Comparison of ENCODE assay signal across 1 cellular context in genomic region chr2:229921101-229921891, GRCh38.
A peak's percentile ranks its signal among the peaks of the same experiment; 100 is the strongest.
TF ChIP-seq lines count a peak whose summit lies in the region.

No MANE protein-coding gene starts in this region.

TF ChIP-seq in HepG2, 621 proteins besides CTCF, POLR2A, EP300 and RAD21 (continued from another document and continues in another):
- TF ChIP-seq AFF4 (CRISPR knock-in tag; IDR thresholded peaks at IDR 0.05): no peak
- no peak for TF ChIP-seq ATF5 (CRISPR knock-in tag; IDR thresholded peaks at IDR 0.05; ENCODE audit: low read depth)
- TF ChIP-seq ZNF790 (CRISPR knock-in tag; IDR thresholded peaks at IDR 0.05; ENCODE audit: borderline replicate concordance): peak; percentile 59; the same call in 1 of the 2 replicates
- no peak for TF ChIP-seq ZNF577 (CRISPR knock-in tag; IDR thresholded peaks at IDR 0.05; ENCODE audit: borderline replicate concordance, low read depth)
- peak; percentile 62; the same call in 1 of the 2 replicates for TF ChIP-seq HNF4G (IDR thresholded peaks at IDR 0.05; ENCODE audit: borderline replicate concordance, low read depth, low read length)
- no peak for TF ChIP-seq HNF4G (CRISPR knock-in tag; IDR thresholded peaks at IDR 0.05; ENCODE audit: borderline replicate concordance, low read depth)
- no peak for TF ChIP-seq NONO (IDR thresholded peaks at IDR 0.05)
- TF ChIP-seq NONO (CRISPR knock-in tag; conservative IDR thresholded peaks at IDR 0.05): 0 out of 2 replicates have a peak, but pooled peaks have one; percentile 51
- no peak for TF ChIP-seq ZNF432 (CRISPR knock-in tag; IDR thresholded peaks at IDR 0.05; ENCODE audit: borderline replicate concordance)
- TF ChIP-seq EZH2 (conservative IDR thresholded peaks at IDR 0.05; ENCODE audit: low read depth, low read length): no peak
- TF ChIP-seq TP53 (CRISPR knock-in tag; conservative IDR thresholded peaks at IDR 0.05): no peak
- TF ChIP-seq ZSCAN21 (CRISPR knock-in tag; IDR thresholded peaks at IDR 0.05; ENCODE audit: borderline replicate concordance): no peak
- no peak for TF ChIP-seq ADNP (CRISPR knock-in tag; IDR thresholded peaks at IDR 0.05)
- TF ChIP-seq ZNF749 (CRISPR knock-in tag; IDR thresholded peaks at IDR 0.05; ENCODE audit: borderline replicate concordance): no peak
- TF ChIP-seq ZXDC (CRISPR knock-in tag; IDR thresholded peaks at IDR 0.05): 0 out of 2 replicates have a peak, but pooled peaks have one; percentile 71
- no peak for TF ChIP-seq TCF7 (IDR thresholded peaks at IDR 0.05; ENCODE audit: low read depth)
- no peak for TF ChIP-seq NCOA1 (CRISPR knock-in tag; IDR thresholded peaks at IDR 0.05)
- no peak for TF ChIP-seq ZNF556 (CRISPR knock-in tag; IDR thresholded peaks at IDR 0.05; ENCODE audit: borderline replicate concordance)
- no peak for TF ChIP-seq POLR2G (IDR thresholded peaks at IDR 0.05; ENCODE audit: low read depth, low read length)
- no peak for TF ChIP-seq NFATC3 (CRISPR knock-in tag; IDR thresholded peaks at IDR 0.05)
- TF ChIP-seq NR0B2 (CRISPR knock-in tag; IDR thresholded peaks at IDR 0.05): no peak
- peak; percentile 58; the same call in 1 of the 2 replicates for TF ChIP-seq MED1 (CRISPR knock-in tag; IDR thresholded peaks at IDR 0.05)
- no peak for TF ChIP-seq ZNF17 (CRISPR knock-in tag; IDR thresholded peaks at IDR 0.05)
- TF ChIP-seq SOX5 (CRISPR knock-in tag; IDR thresholded peaks at IDR 0.05; ENCODE audit: borderline replicate concordance): 0 out of 2 replicates have a peak, but pooled peaks have one; percentile 32
- TF ChIP-seq ZNF343 (CRISPR knock-in tag; IDR thresholded peaks at IDR 0.05): 0 out of 2 replicates have a peak, but pooled peaks have one; percentile 47
- TF ChIP-seq THAP11 (CRISPR knock-in tag; IDR thresholded peaks at IDR 0.05): peak; percentile 83
- TF ChIP-seq ZNF639 (CRISPR knock-in tag; conservative IDR thresholded peaks at IDR 0.05): peak; percentile 90
- no peak for TF ChIP-seq ZNF720 (CRISPR knock-in tag; IDR thresholded peaks at IDR 0.05)
- peak; percentile 57 for TF ChIP-seq ZNF687 (CRISPR knock-in tag; IDR thresholded peaks at IDR 0.05)
- peak; percentile 92 for TF ChIP-seq KAT8 (CRISPR knock-in tag; IDR thresholded peaks at IDR 0.05)
- 0 out of 2 replicates have a peak, but pooled peaks have one; percentile 24 for TF ChIP-seq SOX13 (IDR thresholded peaks at IDR 0.05)
- TF ChIP-seq SOX13 (CRISPR knock-in tag; conservative IDR thresholded peaks at IDR 0.05 in 1 of 2, IDR thresholded peaks at IDR 0.05 in 1 of 2): peak in 1 of 2 experiments; percentile 13; a peak in 2 of 4 replicates
- no peak for TF ChIP-seq ZNF33B (CRISPR knock-in tag; IDR thresholded peaks at IDR 0.05)
- TF ChIP-seq REL (CRISPR knock-in tag; conservative IDR thresholded peaks at IDR 0.05): no peak
- TF ChIP-seq ZNF296 (CRISPR knock-in tag; conservative IDR thresholded peaks at IDR 0.05): no peak; the same call in 1 of the 2 replicates
- TF ChIP-seq CC2D1A (CRISPR knock-in tag; IDR thresholded peaks at IDR 0.05): no peak
- no peak for TF ChIP-seq JARID2 (CRISPR knock-in tag; IDR thresholded peaks at IDR 0.05; ENCODE audit: insufficient replicate concordance)
- TF ChIP-seq ZKSCAN1 (IDR thresholded peaks at IDR 0.05; ENCODE audit: low read length): no peak
- no peak for TF ChIP-seq HNRNPH1 (optimal IDR thresholded peaks at IDR 0.05; ENCODE audit: low read depth, low read length)
- TF ChIP-seq ZBTB4 (CRISPR knock-in tag; IDR thresholded peaks at IDR 0.05; ENCODE audit: borderline replicate concordance): no peak
- TF ChIP-seq YEATS4 (CRISPR knock-in tag; IDR thresholded peaks at IDR 0.05; ENCODE audit: borderline replicate concordance): peak; percentile 31; the same call in 1 of the 2 replicates
- TF ChIP-seq MAFG (CRISPR knock-in tag; IDR thresholded peaks at IDR 0.05): no peak
- TF ChIP-seq ATF3 (CRISPR knock-in tag; IDR thresholded peaks at IDR 0.05): no peak
- TF ChIP-seq NFRKB (IDR thresholded peaks at IDR 0.05): no peak
- 0 out of 2 replicates have a peak, but pooled peaks have one; percentile 19 for TF ChIP-seq MAZ (IDR thresholded peaks at IDR 0.05; ENCODE audit: borderline replicate concordance, low read depth, low read length)
- TF ChIP-seq MAZ (CRISPR knock-in tag; IDR thresholded peaks at IDR 0.05; ENCODE audit: low read depth): no peak
- TF ChIP-seq ZSCAN30 (CRISPR knock-in tag; IDR thresholded peaks at IDR 0.05): no peak
- no peak for TF ChIP-seq KDM5A (IDR thresholded peaks at IDR 0.05; ENCODE audit: borderline replicate concordance, low read length)
- TF ChIP-seq HIC2 (CRISPR knock-in tag; IDR thresholded peaks at IDR 0.05; ENCODE audit: low read depth): no peak
